ENCODE assay signal across 9 cellular contexts in genomic region chr16:2970563-2970962, GRCh38. TPM values are rescaled to one million over a fixed set of nuclear protein-coding genes. Genes with fewer than 3 reads are reported as not detected.
DNase-seq lines count a peak whose midpoint lies in the region; ATAC-seq and TF ChIP-seq lines count a peak whose summit lies in the region.
"Had no signal": no experiment of that assay in that cellular context is flagged by ENCODE, and none has a peak within 500 bp of the region (broad histone marks: within the 10 kb centered on the region; RNA-seq: fewer than 3 reads in every experiment).

No MANE protein-coding gene starts in this region.

- H3K27ac ChIP-seq in CD4-positive, CD25-positive, alpha-beta regulatory T cell (ENCODE audit: insufficient read depth, low read length, poor library complexity, severe bottlenecking), result no peak overlapping the region
- H3K27ac ChIP-seq in KOPT-K1 (ENCODE audit: low read depth, low read length, poor library complexity, severe bottlenecking), result peak overlapping the region; percentile 89
- peak overlapping the region in 1 of 2 donors; percentile 7 for H3K27ac ChIP-seq in breast epithelium

- H3K36me3 Mint-ChIP-seq in CD4-positive, CD25-positive, alpha-beta regulatory T cell, result no peaks in the 10 kb centered on the region
- H3K36me3 Mint-ChIP-seq in natural killer cell treated with Interleukin-12 subunit alpha and Interleukin-12 subunit beta and Interleukin-15 and Interleukin-18, amount 100 ng/mL, for 72 hours, result no peaks in the 10 kb centered on the region

- no peaks in the 10 kb centered on the region for H3K36me3 ChIP-seq in CD4-positive, CD25-positive, alpha-beta regulatory T cell (ENCODE audit: control insufficient read depth, insufficient read depth, low read length)
- H3K36me3 ChIP-seq in KOPT-K1 (ENCODE audit: insufficient read depth, low read length) (peaks cover 50% of the 10 kb centered on the region), breast epithelium (no peaks in the 10 kb centered on the region)

- H3K9me3 Mint-ChIP-seq in CD4-positive, CD25-positive, alpha-beta regulatory T cell, result peaks cover 0 to 1% (median 0%) of the 10 kb centered on the region in 7 donors
- H3K9me3 Mint-ChIP-seq in natural killer cell treated with Interleukin-12 subunit alpha and Interleukin-12 subunit beta and Interleukin-15 and Interleukin-18, amount 100 ng/mL, for 72 hours, result no peaks in the 10 kb centered on the region

- H3K27me3 Mint-ChIP-seq in CD4-positive, CD25-positive, alpha-beta regulatory T cell, result peaks cover 27% of the 10 kb centered on the region
- H3K27me3 Mint-ChIP-seq in natural killer cell treated with Interleukin-12 subunit alpha and Interleukin-12 subunit beta and Interleukin-15 and Interleukin-18, amount 100 ng/mL, for 72 hours, result peaks cover 5% of the 10 kb centered on the region in 2 donors

- peaks cover 0 to 31% (median 4%) of the 10 kb centered on the region in 4 donors for H3K4me1 Mint-ChIP-seq in CD4-positive, CD25-positive, alpha-beta regulatory T cell
- peaks cover 14 to 26% of the 10 kb centered on the region in 2 donors for H3K4me1 Mint-ChIP-seq in natural killer cell treated with Interleukin-12 subunit alpha and Interleukin-12 subunit beta and Interleukin-15 and Interleukin-18, amount 100 ng/mL, for 72 hours (ENCODE audit: low read depth in 2 of 2)

- H3K9me3 ChIP-seq in CD4-positive, CD25-positive, alpha-beta regulatory T cell (ENCODE audit: control insufficient read depth in 2 of 2, low read length in 2 of 2), result no peaks in the 10 kb centered on the region
- no peaks in the 10 kb centered on the region for H3K9me3 ChIP-seq in KOPT-K1 (ENCODE audit: insufficient read depth, low read length, poor library complexity, severe bottlenecking)
- H3K9me3 ChIP-seq in breast epithelium, result no peaks in the 10 kb centered on the region

- no peak overlapping the region for H3K27ac Mint-ChIP-seq in CD4-positive, CD25-positive, alpha-beta regulatory T cell
- peak overlapping the region in 1 of 2 donors; percentile 78 for H3K27ac Mint-ChIP-seq in natural killer cell treated with Interleukin-12 subunit alpha and Interleukin-12 subunit beta and Interleukin-15 and Interleukin-18, amount 100 ng/mL, for 72 hours

- H3K27me3 ChIP-seq in CD4-positive, CD25-positive, alpha-beta regulatory T cell (ENCODE audit: control insufficient read depth, insufficient read depth, low read length), result no peaks in the 10 kb centered on the region
- H3K27me3 ChIP-seq in breast epithelium, result peaks cover 14 to 25% of the 10 kb centered on the region in 2 donors

- peak overlapping the region; percentile 72 to 86 (median 78) for H3K4me3 Mint-ChIP-seq in CD4-positive, CD25-positive, alpha-beta regulatory T cell
- peak overlapping the region; percentile 67 for H3K4me3 Mint-ChIP-seq in natural killer cell treated with Interleukin-12 subunit alpha and Interleukin-12 subunit beta and Interleukin-15 and Interleukin-18, amount 100 ng/mL, for 72 hours

- no peak overlapping the region for H3K4me3 ChIP-seq in CD4-positive, CD25-positive, alpha-beta regulatory T cell (ENCODE audit: low read depth, low read length)
- H3K4me3 ChIP-seq in breast epithelium, result peak overlapping the region; percentile 64 to 86 (median 73)

- DNase-seq in CD4-positive, CD25-positive, alpha-beta regulatory T cell, result no peak
- DNase-seq in breast epithelium (ENCODE audit: low spot score in 2 of 2) (no peak), NCI-H1092 treated with DMSO at 0.1 percent for 48 hours (lab: John Stamatoyannopoulos, UW) (no peak), ecto neural progenitor cell (ENCODE audit: low spot score) (no peak)
- DNase-seq in natural killer cell treated with Interleukin-12 subunit alpha and Interleukin-12 subunit beta and Interleukin-15 and Interleukin-18, amount 100 ng/mL, for 72 hours (ENCODE audit: low spot score), result no peak
- no peak for DNase-seq in effector CD4-positive, alpha-beta T cell

- TF ChIP-seq CTCF in breast epithelium (IDR thresholded peaks at IDR 0.05), result no peak

- ATAC-seq in CD4-positive, CD25-positive, alpha-beta regulatory T cell (ENCODE audit: low read depth in 2 of 2), result no peak
- no peak for ATAC-seq in natural killer cell treated with Interleukin-12 subunit alpha and Interleukin-12 subunit beta and Interleukin-15 and Interleukin-18, amount 100 ng/mL, for 72 hours
- ATAC-seq in HG03045 (IDR thresholded peaks at IDR 0.05; ENCODE audit: unreplicated experiment), result no peak

- intact Hi-C loops in breast epithelium (cut with DNase I; ENCODE audit: low total_unique reads), result no loop called here

- no peak for TF ChIP-seq POLR2A in breast epithelium (IDR thresholded peaks at IDR 0.05)

- H3K4me1 ChIP-seq in CD4-positive, CD25-positive, alpha-beta regulatory T cell (ENCODE audit: control insufficient read depth, insufficient read depth, low read length, poor library complexity, severe bottlenecking), result peaks cover 46% of the 10 kb centered on the region
- peaks cover 4 to 6% of the 10 kb centered on the region in 2 donors for H3K4me1 ChIP-seq in breast epithelium

RNA-seq across cellular contexts. Expression of gene PAQR4, which starts 1.4 kb away (rescaled TPM):
- total RNA-seq in CD4-positive, CD25-positive, alpha-beta regulatory T cell, result 5.6 TPM
- 1 to 10 TPM; 2.2 to 8.0 (median 4.4) TPM for polyA plus RNA-seq in CD4-positive, CD25-positive, alpha-beta regulatory T cell
- total RNA-seq in breast epithelium, result 1 to 10 TPM; 2.0 to 4.0 (median 3.7) TPM
- 10 to 100 TPM; 19.7 to 39.1 TPM for total RNA-seq in natural killer cell treated with Interleukin-12 subunit alpha and Interleukin-12 subunit beta and Interleukin-15 and Interleukin-18, amount 100 ng/mL, for 72 hours

RNA-seq across cellular contexts. Expression of gene KREMEN2, which starts 6.5 kb away (rescaled TPM):
- total RNA-seq in CD4-positive, CD25-positive, alpha-beta regulatory T cell, result not detected
- not detected for polyA plus RNA-seq in CD4-positive, CD25-positive, alpha-beta regulatory T cell
- under 1 TPM in 1 of 3 donors, not detected in 2; 0.33 TPM for total RNA-seq in breast epithelium
- not detected for total RNA-seq in natural killer cell treated with Interleukin-12 subunit alpha and Interleukin-12 subunit beta and Interleukin-15 and Interleukin-18, amount 100 ng/mL, for 72 hours
- total RNA-seq: pulmonary artery endothelial cell had no signal

RNA-seq across cellular contexts. Expression of gene PKMYT1, which starts 9.7 kb away (rescaled TPM):
- 5.7 TPM for total RNA-seq in CD4-positive, CD25-positive, alpha-beta regulatory T cell
- polyA plus RNA-seq in CD4-positive, CD25-positive, alpha-beta regulatory T cell, result 1 to 10 TPM; 1.5 to 7.2 (median 2.3) TPM
- 1 to 10 TPM in 1 of 3 donors, under 1 TPM in 2; 0.66 to 1.4 (median 0.73) TPM for total RNA-seq in breast epithelium
- total RNA-seq in natural killer cell treated with Interleukin-12 subunit alpha and Interleukin-12 subunit beta and Interleukin-15 and Interleukin-18, amount 100 ng/mL, for 72 hours, result 100 to 1,000 TPM in 1 of 2 donors, 10 to 100 TPM in 1; 76.4 to 251 TPM

RNA-seq across cellular contexts. Expression of gene CLDN9, which starts 42.2 kb away (rescaled TPM):
- total RNA-seq in CD4-positive, CD25-positive, alpha-beta regulatory T cell, result not detected
- polyA plus RNA-seq in CD4-positive, CD25-positive, alpha-beta regulatory T cell, result not detected
- total RNA-seq in breast epithelium, result under 1 TPM in 1 of 3 donors, not detected in 2; 0.15 TPM
- total RNA-seq in natural killer cell treated with Interleukin-12 subunit alpha and Interleukin-12 subunit beta and Interleukin-15 and Interleukin-18, amount 100 ng/mL, for 72 hours, result under 1 TPM in 1 of 2 donors, not detected in 1; 0.47 TPM
- total RNA-seq: pulmonary artery endothelial cell had no signal

RNA-seq across cellular contexts. Expression of gene CLDN6, which starts 47.4 kb away (rescaled TPM):
- not detected for total RNA-seq in CD4-positive, CD25-positive, alpha-beta regulatory T cell
- not detected for polyA plus RNA-seq in CD4-positive, CD25-positive, alpha-beta regulatory T cell
- not detected for total RNA-seq in breast epithelium
- total RNA-seq in natural killer cell treated with Interleukin-12 subunit alpha and Interleukin-12 subunit beta and Interleukin-15 and Interleukin-18, amount 100 ng/mL, for 72 hours, result not detected
- total RNA-seq: pulmonary artery endothelial cell had no signal

Comparison
In these comparisons a context has a peak if more than half of its experiments do, and no peak if none do; other contexts are left out.
1. RNA of gene PKMYT1, which starts 9.7 kb away (total RNA-seq): 76.4 to 251 TPM in natural killer cell treated with Interleukin-12 subunit alpha and Interleukin-12 subunit beta and Interleukin-15 and Interleukin-18, amount 100 ng/mL, for 72 hours; 5.7 TPM in CD4-positive, CD25-positive, alpha-beta regulatory T cell (single experiment) and 0.66 to 1.4 TPM in breast epithelium; every median in the first group is over 10 times any median in the second.